Comparison of ENCODE assay signal across 23 cellular contexts in the genomic region with DNA sequence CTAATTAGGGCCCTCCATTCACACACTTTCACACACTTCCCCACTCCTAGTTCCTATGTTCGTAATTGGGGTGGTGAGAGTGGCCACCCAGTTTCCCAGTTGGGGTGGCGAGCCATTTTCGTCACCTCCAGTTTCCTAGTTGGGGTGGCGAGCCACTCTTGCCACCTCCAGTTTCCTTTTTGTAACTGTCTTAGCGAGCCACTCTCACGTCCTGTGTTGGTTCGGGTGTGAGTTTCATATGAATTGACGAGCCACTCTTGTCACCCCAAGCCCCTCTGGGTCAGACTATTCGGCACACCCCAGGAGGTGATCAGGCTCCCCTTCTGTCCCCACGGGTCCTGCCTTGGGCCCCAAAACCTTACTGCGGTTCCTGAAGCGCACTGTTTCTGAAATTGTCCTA.
"Had no signal": no experiment of that assay in that cellular context is flagged by ENCODE, and none has a peak within 500 bp of the region (broad histone marks: within the 10 kb centered on the region; RNA-seq: fewer than 3 reads in every experiment).

No MANE protein-coding gene starts in this region.

- H3K4me3 Mint-ChIP-seq: activated naive CD4-positive, alpha-beta T cell treated with anti-CD3 and anti-CD28 coated beads for 36 hours; neural crest cell; stimulated activated naive CD8-positive, alpha-beta T cell treated with anti-CD3 and anti-CD28 coated beads, Interleukin-15, amount 100 ng/mL, for 72 hours; T-helper 2 cell treated with Interferon-gamma antibody and Interleukin-4, amounts not matched to agents 5 μg/mL and 100 μg/mL, for 36 hours had no signal

- H3K27ac Mint-ChIP-seq: activated naive CD4-positive, alpha-beta T cell treated with anti-CD3 and anti-CD28 coated beads for 36 hours; activated T-helper 2 cell treated with anti-CD3 and anti-CD28 coated beads, Interferon-gamma antibody, Interleukin-2, Interleukin-4, amounts not matched to agents 10 μg/mL and 5 μg/mL and 100 μg/mL, durations not matched to agents 14 hours and 24 hours and 36 hours; T-helper 2 cell treated with Interferon-gamma antibody and Interleukin-4, amounts not matched to agents 5 μg/mL and 100 μg/mL, for 36 hours had no signal

- H3K4me3 ChIP-seq: ascending aorta, esophagus muscularis mucosa, gastrocnemius medialis, right lobe of liver, skin epidermis, tibial nerve had no signal

- H3K4me1 ChIP-seq: ascending aorta, esophagus muscularis mucosa, gastrocnemius medialis, right lobe of liver, tibial nerve had no signal

- H3K9me3 Mint-ChIP-seq: activated naive CD4-positive, alpha-beta T cell treated with anti-CD3 and anti-CD28 coated beads for 36 hours; activated T-helper 2 cell treated with anti-CD3 and anti-CD28 coated beads, Interferon-gamma antibody, Interleukin-2, Interleukin-4, amounts not matched to agents 10 μg/mL and 5 μg/mL and 100 μg/mL, durations not matched to agents 14 hours and 24 hours and 36 hours; neural crest cell; T-helper 2 cell treated with Interferon-gamma antibody and Interleukin-4, amounts not matched to agents 5 μg/mL and 100 μg/mL, for 36 hours had no signal

- H3K27me3 ChIP-seq: ascending aorta, brain microvascular endothelial cell, esophagus muscularis mucosa, gastrocnemius medialis, right lobe of liver, tibial nerve had no signal

- H3K4me1 Mint-ChIP-seq: neural crest cell had no signal

- ATAC-seq: gastrocnemius medialis; left ventricle myocardium superior; right lobe of liver; stimulated activated naive CD8-positive, alpha-beta T cell treated with anti-CD3 and anti-CD28 coated beads, Interleukin-15, amount 100 ng/mL, for 72 hours had no signal

- H3K27ac ChIP-seq: ascending aorta, brain microvascular endothelial cell, esophagus muscularis mucosa, gastrocnemius medialis, right lobe of liver, skin epidermis, tibial nerve, WERI-Rb-1 had no signal

- H3K27me3 Mint-ChIP-seq: stimulated activated naive CD8-positive, alpha-beta T cell treated with anti-CD3 and anti-CD28 coated beads, Interleukin-15, amount 100 ng/mL, for 72 hours had no signal

- H3K9me3 ChIP-seq: ascending aorta, esophagus muscularis mucosa, gastrocnemius medialis, right lobe of liver, SK-N-SH had no signal

- DNase-seq: activated CD4-positive, CD25-positive, alpha-beta regulatory T cell treated with anti-CD3 and anti-CD28 coated beads, Interleukin-2, amount 50 U/mL, for 72 hours; activated naive CD4-positive, alpha-beta T cell treated with anti-CD3 and anti-CD28 coated beads for 36 hours; brain microvascular endothelial cell; caudate nucleus; dermis blood vessel endothelial cell; effector CD8-positive, alpha-beta T cell; gastrocnemius medialis; head of caudate nucleus; hypothalamus; left ventricle myocardium superior; right lobe of liver; SK-N-SH; stimulated activated CD4-positive, alpha-beta T cell treated with anti-CD3 and anti-CD28 coated beads, Interleukin-1b, Interleukin-23, amount 100 ng/mL, for 48 hours; stimulated activated naive CD8-positive, alpha-beta T cell treated with anti-CD3 and anti-CD28 coated beads, Interleukin-15, amount 100 ng/mL, for 72 hours; WERI-Rb-1 had no signal

- FAIRE-seq: islet of Langerhans had no signal
